ENCODE assay signal across 1 cellular context in genomic region chr13:111530137-111530536, GRCh38.
TF ChIP-seq lines count a peak whose summit lies in the region.

No MANE protein-coding gene starts in this region.

TF ChIP-seq in H1, 55 proteins besides CTCF, POLR2A, EP300 and RAD21:
- TF ChIP-seq BACH1 (IDR thresholded peaks at IDR 0.05; ENCODE audit: low read length), result no peak
- no peak for TF ChIP-seq YY1 (IDR thresholded peaks at IDR 0.05; ENCODE audit: low read depth, low read length)
- no peak for TF ChIP-seq SIN3A (conservative IDR thresholded peaks at IDR 0.05 in 1 of 2, IDR thresholded peaks at IDR 0.05 in 1 of 2; ENCODE audit: low read depth in 1 of 2, low read length in 2 of 2)
- no peak for TF ChIP-seq KDM5A (IDR thresholded peaks at IDR 0.05; ENCODE audit: low read length)
- no peak for TF ChIP-seq TAF1 (IDR thresholded peaks at IDR 0.05; ENCODE audit: low read depth, low read length)
- no peak for TF ChIP-seq POU5F1 (IDR thresholded peaks at IDR 0.05; ENCODE audit: low read depth, low read length)
- no peak for TF ChIP-seq KDM4A (IDR thresholded peaks at IDR 0.05; ENCODE audit: low read depth, low read length, severe bottlenecking)
- no peak for TF ChIP-seq CHD7 (IDR thresholded peaks at IDR 0.05; ENCODE audit: insufficient replicate concordance, low read length)
- TF ChIP-seq SP4 (IDR thresholded peaks at IDR 0.05; ENCODE audit: low read length), result no peak
- TF ChIP-seq ASH2L (IDR thresholded peaks at IDR 0.05; ENCODE audit: low read length), result no peak
- no peak for TF ChIP-seq TAF7 (optimal IDR thresholded peaks at IDR 0.05; ENCODE audit: borderline replicate concordance, low read depth, low read length)
- TF ChIP-seq POLR2AphosphoS5 (IDR thresholded peaks at IDR 0.05; ENCODE audit: low read depth, low read length), result no peak
- no peak for TF ChIP-seq TCF12 (IDR thresholded peaks at IDR 0.05; ENCODE audit: low read depth, low read length)
